ENCODE assay signal across 35 cellular contexts in the genomic region with DNA sequence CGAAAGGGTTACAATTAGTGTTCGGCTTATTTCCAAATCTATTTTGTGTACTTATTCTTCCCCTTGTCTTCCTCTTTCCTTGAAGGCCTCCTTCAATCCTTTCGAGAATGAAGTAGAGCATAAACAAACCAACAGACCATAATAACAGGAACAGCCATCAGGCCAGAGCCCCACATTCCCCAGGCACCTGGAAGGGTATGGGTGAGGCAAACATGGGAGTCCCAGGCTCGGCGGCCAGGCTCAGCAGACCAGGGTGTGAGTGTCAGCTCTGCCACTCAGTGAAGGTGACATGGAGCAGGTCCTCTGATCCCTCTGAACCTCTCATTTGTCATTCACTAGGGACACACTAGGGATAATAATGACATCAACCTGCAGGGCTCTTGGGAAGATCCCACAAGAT. TPM values are rescaled to one million over a fixed set of nuclear protein-coding genes. Genes with fewer than 3 reads are reported as not detected.
"Had no signal": no experiment of that assay in that cellular context is flagged by ENCODE, and none has a peak within 500 bp of the region (broad histone marks: within the 10 kb centered on the region; RNA-seq: fewer than 3 reads in every experiment).

No MANE protein-coding gene starts in this region.

- DNase-seq: cerebellar nuclear complex; cortex of kidney; effector memory CD8-positive, alpha-beta T cell; heart right ventricle; hypothalamus; immature natural killer cell; islet precursor cell; kidney glomerular epithelial cell; mesenchymal stem cell; naive B cell; stimulated activated CD4-positive, alpha-beta T cell treated with anti-CD3 and anti-CD28 coated beads, Interleukin-12 subunit alpha, Interleukin-12 subunit beta, amount 100 ng/mL, for 4 hours; stimulated activated CD4-positive, alpha-beta T cell treated with anti-CD3 and anti-CD28 coated beads, Interleukin-2, amount 100 ng/mL, for 24 hours; stimulated activated CD4-positive, alpha-beta T cell treated with anti-CD3 and anti-CD28 coated beads, Interleukin-4, amount 100 ng/mL, for 24 hours; stimulated activated naive CD4-positive, alpha-beta T cell treated with Interleukin-2 at 50 U/mL for 16 hours; stomach; testis; upper lobe of right lung had no signal

- H3K27me3 Mint-ChIP-seq: natural killer cell treated with Interleukin-12 subunit alpha and Interleukin-12 subunit beta and Interleukin-15 and Interleukin-18, amount 100 ng/mL, for 72 hours had no signal

- H3K36me3 Mint-ChIP-seq: immature natural killer cell; mesothelial cell of epicardium; naive B cell; natural killer cell treated with Interleukin-12 subunit alpha and Interleukin-12 subunit beta and Interleukin-15 and Interleukin-18, amount 100 ng/mL, for 72 hours; stimulated activated effector memory CD8-positive, alpha-beta T cell treated with anti-CD3 and anti-CD28 coated beads, Interleukin-12 subunit alpha, Interleukin-12 subunit beta, amount 100 ng/mL, for 72 hours had no signal

- H3K27ac Mint-ChIP-seq: immature natural killer cell; mesothelial cell of epicardium; natural killer cell treated with Interleukin-12 subunit alpha and Interleukin-12 subunit beta and Interleukin-15 and Interleukin-18, amount 100 ng/mL, for 72 hours; progenitor cell of endocrine pancreas; stimulated activated effector memory CD8-positive, alpha-beta T cell treated with anti-CD3 and anti-CD28 coated beads, Interleukin-12 subunit alpha, Interleukin-12 subunit beta, amount 100 ng/mL, for 72 hours had no signal

- H3K4me1 ChIP-seq: parathyroid adenoma, testis, tibial nerve, upper lobe of right lung, vagina had no signal

- H3K4me3 ChIP-seq: heart right ventricle, lung, mucosa of descending colon, smooth muscle cell, stomach, testis, tibial nerve, upper lobe of right lung, vagina had no signal

- H3K9me3 Mint-ChIP-seq: effector memory CD8-positive, alpha-beta T cell; immature natural killer cell; mesothelial cell of epicardium; naive B cell; natural killer cell treated with Interleukin-12 subunit alpha and Interleukin-12 subunit beta and Interleukin-15 and Interleukin-18, amount 100 ng/mL, for 72 hours; neural crest cell; stimulated activated effector memory CD8-positive, alpha-beta T cell treated with anti-CD3 and anti-CD28 coated beads, Interleukin-12 subunit alpha, Interleukin-12 subunit beta, amount 100 ng/mL, for 72 hours had no signal

- ATAC-seq: effector memory CD8-positive, alpha-beta T cell; mucosa of descending colon; natural killer cell treated with Interleukin-12 subunit alpha and Interleukin-12 subunit beta and Interleukin-15 and Interleukin-18, amount 100 ng/mL, for 72 hours; sciatic nerve; stimulated activated effector memory CD8-positive, alpha-beta T cell treated with anti-CD3 and anti-CD28 coated beads, Interleukin-12 subunit alpha, Interleukin-12 subunit beta, amount 100 ng/mL, for 72 hours; upper lobe of right lung had no signal

- H3K4me1 Mint-ChIP-seq: immature natural killer cell; mesothelial cell of epicardium; neural crest cell; stimulated activated effector memory CD8-positive, alpha-beta T cell treated with anti-CD3 and anti-CD28 coated beads, Interleukin-12 subunit alpha, Interleukin-12 subunit beta, amount 100 ng/mL, for 72 hours had no signal

- H3K4me3 Mint-ChIP-seq: effector memory CD8-positive, alpha-beta T cell; immature natural killer cell; mesothelial cell of epicardium; naive B cell; natural killer cell treated with Interleukin-12 subunit alpha and Interleukin-12 subunit beta and Interleukin-15 and Interleukin-18, amount 100 ng/mL, for 72 hours; neural crest cell; stimulated activated effector memory CD8-positive, alpha-beta T cell treated with anti-CD3 and anti-CD28 coated beads, Interleukin-12 subunit alpha, Interleukin-12 subunit beta, amount 100 ng/mL, for 72 hours had no signal

- H3K4me2 ChIP-seq: smooth muscle cell had no signal

- H3K79me2 ChIP-seq: parathyroid adenoma had no signal

- H2AFZ ChIP-seq: parathyroid adenoma had no signal

- H3K27ac ChIP-seq: parathyroid adenoma, stomach, testis, tibial nerve, upper lobe of right lung, vagina had no signal

- H3K27me3 ChIP-seq: heart right ventricle, stomach, testis, tibial nerve, upper lobe of right lung, vagina had no signal

- H3K9me3 ChIP-seq: heart right ventricle, mucosa of descending colon, stomach, testis, tibial nerve, upper lobe of right lung, vagina had no signal

- H3K9ac ChIP-seq: parathyroid adenoma had no signal

RNA-seq across cellular contexts. Expression of gene ALS2CL, which starts 13.8 kb away (rescaled TPM):
- polyA plus RNA-seq: immature natural killer cell had no signal

RNA-seq across cellular contexts. Expression of gene TMIE, which starts 21.5 kb away (rescaled TPM):
- total RNA-seq: fibroblast of villous mesenchyme; glomerular endothelial cell; natural killer cell treated with Interleukin-12 subunit alpha and Interleukin-12 subunit beta and Interleukin-15 and Interleukin-18, amount 100 ng/mL, for 72 hours; neural crest cell had no signal
- polyA plus RNA-seq: immature natural killer cell had no signal

RNA-seq across cellular contexts. Expression of gene PRSS50, which starts 38.0 kb away (rescaled TPM):
- total RNA-seq: dermis microvascular lymphatic vessel endothelial cell; fibroblast of villous mesenchyme; frontal cortex; glomerular endothelial cell; natural killer cell treated with Interleukin-12 subunit alpha and Interleukin-12 subunit beta and Interleukin-15 and Interleukin-18, amount 100 ng/mL, for 72 hours; osteoblast; subcutaneous adipose tissue; vagina had no signal
- polyA plus RNA-seq: immature natural killer cell had no signal
